Comparison of ENCODE assay signal across 33 cellular contexts in genomic region chr6:133980168-133980567, GRCh38.
"Had no signal": no experiment of that assay in that cellular context is flagged by ENCODE, and none has a peak within 500 bp of the region (broad histone marks: within the 10 kb centered on the region; RNA-seq: fewer than 3 reads in every experiment).

No MANE protein-coding gene starts in this region.

- H3K27ac ChIP-seq: PC-9, SJCRH30, SK-N-MC, WERI-Rb-1 had no signal

- ATAC-seq: activated CD8-positive, alpha-beta memory T cell treated with anti-CD3 and anti-CD28 coated beads, Interleukin-2, amount 10 ng/mL, durations not matched to agents 7 days and 5 days; activated naive CD8-positive, alpha-beta T cell treated with anti-CD3 and anti-CD28 coated beads, Interleukin-2, amount 50 U/mL, for 24 hours had no signal

- H3K4me3 ChIP-seq: MG63, PC-9, SJCRH30, SK-N-MC had no signal

- H3K27me3 ChIP-seq: MG63, SJCRH30 had no signal

- H3K4me3 Mint-ChIP-seq: activated CD4-positive, alpha-beta memory T cell treated with anti-CD3 and anti-CD28 coated beads, Interleukin-2, amount 10 ng/mL, durations not matched to agents 7 days and 5 days; activated CD8-positive, alpha-beta memory T cell treated with anti-CD3 and anti-CD28 coated beads, Interleukin-2, amount 10 ng/mL, durations not matched to agents 7 days and 5 days; activated naive CD4-positive, alpha-beta T cell treated with anti-CD3 and anti-CD28 coated beads, Interleukin-2, amount 10 ng/mL, durations not matched to agents 7 days and 5 days; activated naive CD8-positive, alpha-beta T cell; activated naive CD8-positive, alpha-beta T cell treated with anti-CD3 and anti-CD28 coated beads, Interleukin-2, amount 50 U/mL, for 24 hours; brain had no signal

- DNase-seq: activated CD4-positive, alpha-beta memory T cell treated with anti-CD3 and anti-CD28 coated beads, Interleukin-2, amount 10 ng/mL, durations not matched to agents 7 days and 5 days; activated CD4-positive, alpha-beta T cell treated with anti-CD3 and anti-CD28 coated beads for 1 hour; activated CD4-positive, alpha-beta T cell treated with anti-CD3 and anti-CD28 coated beads for 48 hours; activated CD4-positive, CD25-positive, alpha-beta regulatory T cell; activated CD8-positive, alpha-beta memory T cell treated with anti-CD3 and anti-CD28 coated beads for 24 hours; activated CD8-positive, alpha-beta memory T cell treated with anti-CD3 and anti-CD28 coated beads, Interleukin-2, amount 10 ng/mL, durations not matched to agents 7 days and 5 days; activated CD8-positive, alpha-beta memory T cell treated with anti-CD3 and anti-CD28 coated beads, Interleukin-2, amount 50 U/mL, for 48 hours; activated effector memory CD4-positive, alpha-beta T cell treated with Interleukin-2 at 50 U/mL for 16 hours; activated naive CD4-positive, alpha-beta T cell treated with anti-CD3 and anti-CD28 coated beads, Interleukin-2, amount 10 ng/mL, durations not matched to agents 7 days and 5 days; activated naive CD8-positive, alpha-beta T cell treated with anti-CD3 and anti-CD28 coated beads, Interleukin-2, amount 50 U/mL, for 24 hours; activated T-cell treated with anti-CD3 and anti-CD28 coated beads, Interleukin-2, amount 50 U/mL, for 48 hours; anterior cingulate cortex; central memory CD4-positive, alpha-beta T cell; Kasumi-1; KBM-7; MG63; NCI-H1092; NCI-H1436 treated with DMSO at 0.1 percent for 48 hours; NCI-H1694 treated with DMSO at 0.1 percent for 48 hours; NCI-H2029; NCI-H2171 treated with DMSO at 0.1 percent for 48 hours; NCI-H2227 treated with DMSO at 0.1 percent for 48 hours; NCI-H446 treated with DMSO at 0.1 percent for 48 hours; NCI-H524; NCI-H774; PC-9; SHP77; SJCRH30; T1000; WERI-Rb-1 had no signal

- H3K9me3 Mint-ChIP-seq: activated CD4-positive, alpha-beta memory T cell treated with anti-CD3 and anti-CD28 coated beads, Interleukin-2, amount 10 ng/mL, durations not matched to agents 7 days and 5 days; activated naive CD4-positive, alpha-beta T cell treated with anti-CD3 and anti-CD28 coated beads, Interleukin-2, amount 10 ng/mL, durations not matched to agents 7 days and 5 days; activated naive CD8-positive, alpha-beta T cell treated with anti-CD3 and anti-CD28 coated beads, Interleukin-2, amount 50 U/mL, for 24 hours; brain had no signal

- H3K27me3 Mint-ChIP-seq: activated CD4-positive, alpha-beta memory T cell treated with anti-CD3 and anti-CD28 coated beads, Interleukin-2, amount 10 ng/mL, durations not matched to agents 7 days and 5 days; activated CD8-positive, alpha-beta memory T cell treated with anti-CD3 and anti-CD28 coated beads, Interleukin-2, amount 10 ng/mL, durations not matched to agents 7 days and 5 days; activated naive CD4-positive, alpha-beta T cell treated with anti-CD3 and anti-CD28 coated beads, Interleukin-2, amount 10 ng/mL, durations not matched to agents 7 days and 5 days; activated naive CD8-positive, alpha-beta T cell; activated naive CD8-positive, alpha-beta T cell treated with anti-CD3 and anti-CD28 coated beads, Interleukin-2, amount 50 U/mL, for 24 hours; brain had no signal

- H3K9me3 ChIP-seq: MG63, SJCRH30 had no signal

- H3K4me1 ChIP-seq: SJCRH30 had no signal

- H3K27ac Mint-ChIP-seq: activated CD4-positive, alpha-beta memory T cell treated with anti-CD3 and anti-CD28 coated beads, Interleukin-2, amount 10 ng/mL, durations not matched to agents 7 days and 5 days; activated CD8-positive, alpha-beta memory T cell treated with anti-CD3 and anti-CD28 coated beads, Interleukin-2, amount 10 ng/mL, durations not matched to agents 7 days and 5 days; activated naive CD4-positive, alpha-beta T cell treated with anti-CD3 and anti-CD28 coated beads, Interleukin-2, amount 10 ng/mL, durations not matched to agents 7 days and 5 days; activated naive CD8-positive, alpha-beta T cell; activated naive CD8-positive, alpha-beta T cell treated with anti-CD3 and anti-CD28 coated beads, Interleukin-2, amount 50 U/mL, for 24 hours had no signal
